ENCODE assay signal across 14 cellular contexts in genomic region chr5:72281430-72281763, GRCh38. TPM values are rescaled to one million over a fixed set of nuclear protein-coding genes. Genes with fewer than 3 reads are reported as not detected.
DNase-seq lines count a peak whose midpoint lies in the region; ATAC-seq and TF ChIP-seq lines count a peak whose summit lies in the region.
"Had no signal": no experiment of that assay in that cellular context is flagged by ENCODE, and none has a peak within 500 bp of the region (broad histone marks: within the 10 kb centered on the region; RNA-seq: fewer than 3 reads in every experiment).

No MANE protein-coding gene starts in this region.

- no peak for TF ChIP-seq POLR2A in esophagus squamous epithelium (IDR thresholded peaks at IDR 0.05)

- 82 to 85% methylated on average over 1 of the region's 1 CpG for WGBS in esophagus squamous epithelium, 2 donors

- H3K4me3 ChIP-seq in A673 (ENCODE audit: low read depth, low read length, poor library complexity, severe bottlenecking) (no peak overlapping the region), RWPE2 (ENCODE audit: severe bottlenecking) (no peak overlapping the region), esophagus squamous epithelium (no peak overlapping the region), rectal smooth muscle tissue (ENCODE audit: low read length) (no peak overlapping the region)
- H3K4me3 ChIP-seq in effector memory CD4-positive, alpha-beta T cell (ENCODE audit: insufficient read depth, low read depth, low read length, poor library complexity, severe bottlenecking) = no peak overlapping the region

- 0 out of 3 replicates have a peak, but pooled peaks have one; percentile 17 for ATAC-seq in RWPE2 (ENCODE audit: low read depth)
- ATAC-seq: activated CD8-positive, alpha-beta memory T cell treated with anti-CD3 and anti-CD28 coated beads, Interleukin-2, amount 10 ng/mL, durations not matched to agents 7 days and 5 days; left colon had no signal

- no peaks in the 10 kb centered on the region for H3K36me3 ChIP-seq in A673 (ENCODE audit: insufficient read depth, low read length, poor library complexity, severe bottlenecking)
- H3K36me3 ChIP-seq in RWPE2 (ENCODE audit: low read depth) = peaks cover 48% of the 10 kb centered on the region
- peaks cover 0 to 29% (median 0%) of the 10 kb centered on the region in 3 donors for H3K36me3 ChIP-seq in esophagus squamous epithelium
- no peaks in the 10 kb centered on the region for H3K36me3 ChIP-seq in rectal smooth muscle tissue (ENCODE audit: control insufficient read depth, insufficient read depth, low read length)
- H3K36me3 ChIP-seq in effector memory CD4-positive, alpha-beta T cell (ENCODE audit: control insufficient read depth, insufficient read depth, low read length) = peaks cover 13% of the 10 kb centered on the region

- no TSS peak for BruUV-seq in A673 (replicated peaks; lab: Mats Ljungman, UMichigan)

- H3K27me3 ChIP-seq in A673 (replicated peaks; ENCODE audit: insufficient read depth, low read depth, low read length, poor library complexity) (no peaks in the 10 kb centered on the region), RWPE2 (ENCODE audit: insufficient read depth, poor library complexity, severe bottlenecking) (no peaks in the 10 kb centered on the region), esophagus squamous epithelium (no peaks in the 10 kb centered on the region), rectal smooth muscle tissue (ENCODE audit: control insufficient read depth, insufficient read depth, low read length) (no peaks in the 10 kb centered on the region)
- no peaks in the 10 kb centered on the region for H3K27me3 ChIP-seq in effector memory CD4-positive, alpha-beta T cell (replicated peaks; ENCODE audit: control insufficient read depth, insufficient read depth, low read length, poor library complexity, severe bottlenecking)

- TF ChIP-seq CTCF in A673 (conservative IDR thresholded peaks at IDR 0.05; ENCODE audit: low read depth, low read length) = no peak
- no peak for TF ChIP-seq CTCF in RWPE2 (IDR thresholded peaks at IDR 0.05; ENCODE audit: poor library complexity, severe bottlenecking)
- no peak for TF ChIP-seq CTCF in esophagus squamous epithelium (IDR thresholded peaks at IDR 0.05)

- H3K9ac ChIP-seq in rectal smooth muscle tissue (ENCODE audit: low read length) = no peak overlapping the region

- intact Hi-C loops in A673 (cut with micrococcal nuclease; ENCODE audit: unreplicated experiment) = loop anchor here (5.0 kb wide), 1 partner anchor 144 kb away; no protein-coding TSS in a partner anchor
- intact Hi-C loops in esophagus squamous epithelium (cut with DNase I) = no loop called here

- no peaks in the 10 kb centered on the region for H3K9me3 ChIP-seq in A673 (ENCODE audit: low read depth, low read length, poor library complexity, severe bottlenecking)
- H3K9me3 ChIP-seq in RWPE2 (ENCODE audit: severe bottlenecking) = no peaks in the 10 kb centered on the region
- H3K9me3 ChIP-seq in esophagus squamous epithelium = no peaks in the 10 kb centered on the region
- no peaks in the 10 kb centered on the region for H3K9me3 ChIP-seq in effector memory CD4-positive, alpha-beta T cell (ENCODE audit: control insufficient read depth, low read length)

- POLR2A ChIA-PET in A673 (lab: Charles Lee; ENCODE audit: low non-redundant PET) = no interaction called here

- H3K4me1 ChIP-seq in A673 (ENCODE audit: insufficient read depth, low read length, poor library complexity, severe bottlenecking) = peaks cover 40% of the 10 kb centered on the region
- H3K4me1 ChIP-seq in RWPE2 (ENCODE audit: insufficient read depth, poor library complexity, severe bottlenecking) = peaks cover 17% of the 10 kb centered on the region
- H3K4me1 ChIP-seq in esophagus squamous epithelium = peaks cover 0 to 33% (median 3%) of the 10 kb centered on the region in 3 donors
- peaks cover 13% of the 10 kb centered on the region for H3K4me1 ChIP-seq in rectal smooth muscle tissue (ENCODE audit: control insufficient read depth, insufficient read depth, low read length)
- no peaks in the 10 kb centered on the region for H3K4me1 ChIP-seq in effector memory CD4-positive, alpha-beta T cell (ENCODE audit: control insufficient read depth, insufficient read depth, low read length, poor library complexity, severe bottlenecking)

- CTCF ChIA-PET in A673 (lab: Charles Lee) = interaction anchor here (0.9 to 1.3 kb wide), 2 partner anchors 27 to 33 kb away, joined by 6 to 10 read pairs; no protein-coding TSS in a partner anchor

- DNase-seq in A673 (ENCODE audit: low spot score) (no peak), RWPE2 (ENCODE audit: low spot score) (no peak), esophagus squamous epithelium (lab: John Stamatoyannopoulos, UW) (no peak), NCI-H2227 treated with DMSO at 0.1 percent for 48 hours (lab: John Stamatoyannopoulos, UW) (no peak), dedifferentiated amniotic fluid mesenchymal stem cell (ENCODE audit: extremely low spot score) (no peak), AG08395 (ENCODE audit: low spot score) (no peak)
- no peak for DNase-seq in effector memory CD4-positive, alpha-beta T cell
- DNase-seq: activated CD8-positive, alpha-beta memory T cell treated with anti-CD3 and anti-CD28 coated beads, Interleukin-2, amount 10 ng/mL, durations not matched to agents 7 days and 5 days; activated naive CD4-positive, alpha-beta T cell treated with anti-CD3 and anti-CD28 coated beads, Interleukin-2, amount 50 U/mL, for 16 hours; left colon; naive B cell; NCI-H1092; stimulated activated CD4-positive, alpha-beta T cell treated with anti-CD3 and anti-CD28 coated beads, Interleukin-4, amount 100 ng/mL, for 4 hours had no signal

- H3K27ac ChIP-seq in A673 (ENCODE audit: low read depth, low read length, poor library complexity, severe bottlenecking) = peak overlapping the region; percentile 90
- H3K27ac ChIP-seq in RWPE2 (ENCODE audit: poor library complexity, severe bottlenecking) = peak overlapping the region; percentile 4
- peak overlapping the region in 3 of 4 donors; percentile 57 to 72 (median 68) for H3K27ac ChIP-seq in esophagus squamous epithelium
- peak overlapping the region; percentile 38 for H3K27ac ChIP-seq in rectal smooth muscle tissue (ENCODE audit: low read depth, low read length)
- no peak overlapping the region for H3K27ac ChIP-seq in effector memory CD4-positive, alpha-beta T cell (ENCODE audit: insufficient read depth, low read length, poor library complexity, severe bottlenecking)

RNA-seq across cellular contexts. Expression of gene MRPS27, which starts 38.6 kb away (rescaled TPM):
- total RNA-seq in A673 (2021) (83.2 and 88.6 TPM in 2 replicates), esophagus squamous epithelium (10 to 100 TPM; 33.7 to 60.0 (median 53.9) TPM)

RNA-seq across cellular contexts. Expression of gene PTCD2, which starts 38.8 kb away (rescaled TPM):
- total RNA-seq in A673 (2021) (12.7 and 17.3 TPM in 2 replicates), esophagus squamous epithelium (1 to 10 TPM; 3.1 to 8.7 (median 5.7) TPM)
